In the genomic region with DNA sequence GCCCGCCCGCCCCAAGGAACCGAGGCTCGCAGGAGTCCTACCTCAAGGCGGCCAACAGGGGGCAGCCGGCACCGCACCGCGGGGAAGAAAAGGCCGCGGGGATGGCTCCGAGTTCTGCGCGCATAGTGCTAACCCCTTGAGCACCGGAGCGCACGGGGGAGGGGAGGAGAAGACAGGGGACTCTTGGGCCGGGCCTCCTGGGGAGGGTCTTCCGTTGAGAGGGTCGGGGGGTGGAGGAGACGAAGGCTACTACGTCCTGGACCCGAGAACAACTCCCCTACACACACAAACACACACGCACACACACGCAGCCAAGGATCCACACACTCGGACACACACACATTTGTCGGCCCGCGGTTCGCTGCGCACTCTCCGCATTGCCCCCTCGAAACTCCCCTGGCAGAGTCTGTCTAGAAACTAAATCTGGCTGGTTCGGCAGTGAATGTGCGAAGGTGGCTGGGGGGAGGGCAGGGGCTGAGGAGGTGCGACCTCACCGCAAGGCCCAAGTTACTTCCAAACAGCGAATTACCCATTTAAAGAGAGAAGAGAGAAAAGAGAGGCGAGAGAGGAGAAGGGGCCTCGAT, we compare ENCODE assay signal across 8 cellular contexts. TPM values are rescaled to one million over a fixed set of nuclear protein-coding genes. Genes with fewer than 3 reads are reported as not detected.
DNase-seq lines count a peak whose midpoint lies in the region; ATAC-seq and TF ChIP-seq lines count a peak whose summit lies in the region.

No MANE protein-coding gene starts in this region.

- no peaks in the 10 kb centered on the region for H3K79me2 ChIP-seq in DOHH2 (ENCODE audit: control insufficient read depth, low read length)

- peaks cover 75% of the 10 kb centered on the region for H3K27me3 ChIP-seq in DOHH2 (ENCODE audit: control insufficient read depth, low read length)
- H3K27me3 ChIP-seq in endodermal cell (ENCODE audit: control insufficient read depth, insufficient read depth, low read length, poor library complexity, severe bottlenecking) = peaks cover 94% of the 10 kb centered on the region
- peaks cover 17% of the 10 kb centered on the region for H3K27me3 ChIP-seq in CD4-positive, alpha-beta memory T cell (ENCODE audit: insufficient read depth, low read length)

- POLR2A ChIA-PET in CD4-positive, alpha-beta memory T cell (lab: Charles Lee; ENCODE audit: partially characterized antibody) = no interaction called here

- H3K4me1 ChIP-seq in DOHH2 (ENCODE audit: control insufficient read depth, low read length) = no peaks in the 10 kb centered on the region
- peaks cover 3% of the 10 kb centered on the region for H3K4me1 ChIP-seq in endodermal cell (ENCODE audit: control insufficient read depth, insufficient read depth, low read length)
- H3K4me1 ChIP-seq in CD4-positive, alpha-beta memory T cell (ENCODE audit: insufficient read depth, low read length) = no peaks in the 10 kb centered on the region

- no peak for TF ChIP-seq EP300 in Ishikawa (IDR thresholded peaks at IDR 0.05; ENCODE audit: borderline replicate concordance)

- H3K4me3 ChIP-seq in DOHH2 (ENCODE audit: low read length) (no peak overlapping the region), endodermal cell (ENCODE audit: low read length) (peak overlapping the region; percentile 81)
- no peak overlapping the region for H3K4me3 ChIP-seq in CD4-positive, alpha-beta memory T cell (ENCODE audit: low read length in 2 of 2)

- TF ChIP-seq RAD21 in Ishikawa (IDR thresholded peaks at IDR 0.05; ENCODE audit: low read depth) = peak; percentile 55

- CTCF ChIA-PET in CD4-positive, alpha-beta memory T cell (lab: Charles Lee; ENCODE audit: partially characterized antibody) = no interaction called here

- H3K4me3 Mint-ChIP-seq in endodermal cell = peak overlapping the region; percentile 64
- peak overlapping the region; percentile 39 to 56 for H3K4me3 Mint-ChIP-seq in stimulated activated naive CD8-positive, alpha-beta T cell treated with anti-CD3 and anti-CD28 coated beads, Interleukin-15, amount 100 ng/mL, for 72 hours
- H3K4me3 Mint-ChIP-seq in CD4-positive, alpha-beta memory T cell = peak overlapping the region in 1 of 8 donors; percentile 69

- no peaks in the 10 kb centered on the region for H3F3A ChIP-seq in DOHH2 (ENCODE audit: control insufficient read depth, insufficient read depth)

- H4K20me1 ChIP-seq in DOHH2 (ENCODE audit: control insufficient read depth, insufficient read depth, low read depth, low read length) = no peaks in the 10 kb centered on the region

- no peaks in the 10 kb centered on the region for H3K9me3 Mint-ChIP-seq in endodermal cell
- H3K9me3 Mint-ChIP-seq in stimulated activated naive CD8-positive, alpha-beta T cell treated with anti-CD3 and anti-CD28 coated beads, Interleukin-15, amount 100 ng/mL, for 72 hours = no peaks in the 10 kb centered on the region
- peaks cover 0 to 22% (median 2%) of the 10 kb centered on the region in 8 donors for H3K9me3 Mint-ChIP-seq in CD4-positive, alpha-beta memory T cell

- H3K36me3 ChIP-seq in DOHH2 (ENCODE audit: control insufficient read depth, low read length) (no peaks in the 10 kb centered on the region), endodermal cell (ENCODE audit: control insufficient read depth, insufficient read depth, low read length) (no peaks in the 10 kb centered on the region)
- no peaks in the 10 kb centered on the region for H3K36me3 ChIP-seq in CD4-positive, alpha-beta memory T cell (ENCODE audit: insufficient read depth, low read length)

- H3K36me3 Mint-ChIP-seq in endodermal cell (ENCODE audit: low read depth) = no peaks in the 10 kb centered on the region
- peaks cover 0 to 5% of the 10 kb centered on the region in 2 donors for H3K36me3 Mint-ChIP-seq in CD4-positive, alpha-beta memory T cell

- H3K4me2 ChIP-seq in DOHH2 (ENCODE audit: low read length) = no peak overlapping the region

- peak overlapping the region; percentile 40 for H3K27ac Mint-ChIP-seq in endodermal cell
- H3K27ac Mint-ChIP-seq in stimulated activated naive CD8-positive, alpha-beta T cell treated with anti-CD3 and anti-CD28 coated beads, Interleukin-15, amount 100 ng/mL, for 72 hours = no peak overlapping the region
- H3K27ac Mint-ChIP-seq in CD4-positive, alpha-beta memory T cell = no peak overlapping the region

- peaks cover 63% of the 10 kb centered on the region for H3K4me1 Mint-ChIP-seq in endodermal cell
- peaks cover 80% of the 10 kb centered on the region for H3K4me1 Mint-ChIP-seq in stimulated activated naive CD8-positive, alpha-beta T cell treated with anti-CD3 and anti-CD28 coated beads, Interleukin-15, amount 100 ng/mL, for 72 hours
- H3K4me1 Mint-ChIP-seq in CD4-positive, alpha-beta memory T cell = peaks cover 10 to 39% (median 12%) of the 10 kb centered on the region in 4 donors

- no peak overlapping the region for H3K9ac ChIP-seq in endodermal cell (ENCODE audit: extremely low read depth, low read length, poor library complexity, severe bottlenecking)

- WGBS in endodermal cell (ENCODE audit: insufficient coverage in 1 of 2, insufficient read length in 1 of 2), 2 experiments = 0% methylated on average over 1 to 35 of the region's 40 CpGs

- ATAC-seq in GM21447 (IDR thresholded peaks at IDR 0.05; ENCODE audit: unreplicated experiment) = peak; percentile 60
- peak; percentile 74 for ATAC-seq in stimulated activated naive CD8-positive, alpha-beta T cell treated with anti-CD3 and anti-CD28 coated beads, Interleukin-15, amount 100 ng/mL, for 72 hours

- no peaks in the 10 kb centered on the region for H3K9me2 ChIP-seq in DOHH2 (replicated peaks; ENCODE audit: control insufficient read depth, low read length)

- H3K9me3 ChIP-seq in DOHH2 (ENCODE audit: control insufficient read depth, insufficient read depth, low read length) (no peaks in the 10 kb centered on the region), endodermal cell (ENCODE audit: control insufficient read depth, low read length) (no peaks in the 10 kb centered on the region)
- H3K9me3 ChIP-seq in CD4-positive, alpha-beta memory T cell (ENCODE audit: control insufficient read depth in 1 of 2, low read length in 2 of 2) = no peaks in the 10 kb centered on the region

- peaks cover 94% of the 10 kb centered on the region for H3K27me3 Mint-ChIP-seq in endodermal cell (ENCODE audit: insufficient read depth)
- peaks cover 100% of the 10 kb centered on the region for H3K27me3 Mint-ChIP-seq in stimulated activated naive CD8-positive, alpha-beta T cell treated with anti-CD3 and anti-CD28 coated beads, Interleukin-15, amount 100 ng/mL, for 72 hours
- H3K27me3 Mint-ChIP-seq in CD4-positive, alpha-beta memory T cell = peaks cover 47 to 57% of the 10 kb centered on the region in 2 donors

- intact Hi-C loops in CD4-positive, alpha-beta memory T cell (cut with micrococcal nuclease) = no loop called here

- DNase-seq in SKM-1 (lab: John Stamatoyannopoulos, UW; ENCODE audit: unreplicated experiment) (peak; percentile 68), endodermal cell (peak; percentile 93), medulla oblongata (ENCODE audit: extremely low spot score) (peak; percentile 86)
- peak; percentile 64 to 70 for DNase-seq in stimulated activated naive CD8-positive, alpha-beta T cell treated with anti-CD3 and anti-CD28 coated beads, Interleukin-15, amount 100 ng/mL, for 72 hours
- no peak for DNase-seq in CD4-positive, alpha-beta memory T cell

- H3K27ac ChIP-seq in DOHH2 (ENCODE audit: low read depth, low read length) = no peak overlapping the region
- no peak overlapping the region for H3K27ac ChIP-seq in endodermal cell (ENCODE audit: low read depth, low read length)
- H3K27ac ChIP-seq in CD4-positive, alpha-beta memory T cell (ENCODE audit: low read depth, low read length) = no peak overlapping the region

- TF ChIP-seq CTCF in DOHH2 (IDR thresholded peaks at IDR 0.05; ENCODE audit: low read depth, low read length, poor library complexity, severe bottlenecking) (peak; percentile 18), endodermal cell (conservative IDR thresholded peaks at IDR 0.05) (peak; percentile 91)

TF ChIP-seq in Ishikawa, 13 proteins besides CTCF, POLR2A, EP300 and RAD21 (continues in another document):
- TF ChIP-seq, protein P1, sequence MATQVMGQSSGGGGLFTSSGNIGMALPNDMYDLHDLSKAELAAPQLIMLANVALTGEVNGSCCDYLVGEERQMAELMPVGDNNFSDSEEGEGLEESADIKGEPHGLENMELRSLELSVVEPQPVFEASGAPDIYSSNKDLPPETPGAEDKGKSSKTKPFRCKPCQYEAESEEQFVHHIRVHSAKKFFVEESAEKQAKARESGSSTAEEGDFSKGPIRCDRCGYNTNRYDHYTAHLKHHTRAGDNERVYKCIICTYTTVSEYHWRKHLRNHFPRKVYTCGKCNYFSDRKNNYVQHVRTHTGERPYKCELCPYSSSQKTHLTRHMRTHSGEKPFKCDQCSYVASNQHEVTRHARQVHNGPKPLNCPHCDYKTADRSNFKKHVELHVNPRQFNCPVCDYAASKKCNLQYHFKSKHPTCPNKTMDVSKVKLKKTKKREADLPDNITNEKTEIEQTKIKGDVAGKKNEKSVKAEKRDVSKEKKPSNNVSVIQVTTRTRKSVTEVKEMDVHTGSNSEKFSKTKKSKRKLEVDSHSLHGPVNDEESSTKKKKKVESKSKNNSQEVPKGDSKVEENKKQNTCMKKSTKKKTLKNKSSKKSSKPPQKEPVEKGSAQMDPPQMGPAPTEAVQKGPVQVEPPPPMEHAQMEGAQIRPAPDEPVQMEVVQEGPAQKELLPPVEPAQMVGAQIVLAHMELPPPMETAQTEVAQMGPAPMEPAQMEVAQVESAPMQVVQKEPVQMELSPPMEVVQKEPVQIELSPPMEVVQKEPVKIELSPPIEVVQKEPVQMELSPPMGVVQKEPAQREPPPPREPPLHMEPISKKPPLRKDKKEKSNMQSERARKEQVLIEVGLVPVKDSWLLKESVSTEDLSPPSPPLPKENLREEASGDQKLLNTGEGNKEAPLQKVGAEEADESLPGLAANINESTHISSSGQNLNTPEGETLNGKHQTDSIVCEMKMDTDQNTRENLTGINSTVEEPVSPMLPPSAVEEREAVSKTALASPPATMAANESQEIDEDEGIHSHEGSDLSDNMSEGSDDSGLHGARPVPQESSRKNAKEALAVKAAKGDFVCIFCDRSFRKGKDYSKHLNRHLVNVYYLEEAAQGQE (IDR thresholded peaks at IDR 0.05; ENCODE audit: low read depth) = no peak
- TF ChIP-seq NFIC (IDR thresholded peaks at IDR 0.05) = no peak
- TF ChIP-seq YY1 (IDR thresholded peaks at IDR 0.05; ENCODE audit: low read depth) = no peak
- no peak for TF ChIP-seq TEAD4 (IDR thresholded peaks at IDR 0.05)
- no peak for TF ChIP-seq TAF1 (IDR thresholded peaks at IDR 0.05; ENCODE audit: low read depth)
- no peak for TF ChIP-seq MAX (IDR thresholded peaks at IDR 0.05)

RNA-seq across cellular contexts. Expression of gene WNT5A, which starts 1.8 kb away (rescaled TPM):
- 1 to 10 TPM in 1 of 2 donors, under 1 TPM in 1; 0.92 to 1.4 TPM for total RNA-seq in endodermal cell
- polyA plus RNA-seq in endodermal cell (2013, experiment 1 of 2) = 13.3 TPM
- 11.2 TPM for polyA plus RNA-seq in endodermal cell (2013, experiment 2 of 2)
- under 1 TPM in 1 of 2 experiments, not detected in 1; 0.06 TPM for total RNA-seq in CD4-positive, alpha-beta memory T cell
- not detected for polyA plus RNA-seq in CD4-positive, alpha-beta memory T cell

Comparison
In these comparisons a context has a peak if more than half of its experiments do, and no peak if none do; other contexts are left out.
1. DNase-seq: peak in SKM-1 (single experiment), endodermal cell (single experiment), medulla oblongata (single experiment) and stimulated activated naive CD8-positive, alpha-beta T cell treated with anti-CD3 and anti-CD28 coated beads, Interleukin-15, amount 100 ng/mL, for 72 hours (2 of 2); none in CD4-positive, alpha-beta memory T cell (0 of 5).